Comparison of ENCODE assay signal across 12 cellular contexts in the genomic region with DNA sequence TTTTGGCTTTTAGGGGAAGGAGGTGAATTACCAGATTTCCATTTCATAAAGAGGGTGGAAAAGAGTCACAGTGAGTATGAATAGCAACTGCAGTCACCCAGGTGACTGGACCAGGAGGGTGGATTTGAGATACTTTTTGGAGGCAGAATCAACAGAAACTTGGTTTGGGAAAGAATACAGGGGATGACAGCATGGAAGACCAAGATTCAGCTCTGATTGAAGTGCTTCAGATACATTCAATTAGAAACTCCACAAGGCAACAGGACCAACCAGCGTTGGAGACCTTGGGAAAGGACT.
A peak's percentile ranks its signal among the peaks of the same experiment; 100 is the strongest.
DNase-seq lines count a peak whose midpoint lies in the region; ATAC-seq and TF ChIP-seq lines count a peak whose summit lies in the region.
"Had no signal": no experiment of that assay in that cellular context is flagged by ENCODE, and none has a peak within 500 bp of the region (broad histone marks: within the 10 kb centered on the region; RNA-seq: fewer than 3 reads in every experiment).

No MANE protein-coding gene starts in this region.

- H3K4me1 ChIP-seq in CD4-positive, CD25-positive, alpha-beta regulatory T cell (ENCODE audit: control insufficient read depth, insufficient read depth, low read length, poor library complexity, severe bottlenecking), result peaks cover 72% of the 10 kb centered on the region
- H3K4me1 ChIP-seq in right cardiac atrium (ENCODE audit: control insufficient read depth, insufficient read depth, low read length) (peaks cover 7% of the 10 kb centered on the region), left lung (no peaks in the 10 kb centered on the region)

- H3K4me3 ChIP-seq in CD4-positive, CD25-positive, alpha-beta regulatory T cell (ENCODE audit: low read depth, low read length), result peak overlapping the region; percentile 23
- H3K4me3 ChIP-seq in right cardiac atrium (ENCODE audit: low read length) (no peak overlapping the region), left lung (no peak overlapping the region)
- H3K4me3 ChIP-seq: skin epidermis had no signal

- no peaks in the 10 kb centered on the region for H3K27me3 ChIP-seq in CD4-positive, CD25-positive, alpha-beta regulatory T cell (ENCODE audit: control insufficient read depth, insufficient read depth, low read length)
- H3K27me3 ChIP-seq in right cardiac atrium (ENCODE audit: control insufficient read depth, insufficient read depth) (no peaks in the 10 kb centered on the region), left lung (no peaks in the 10 kb centered on the region)

- no peak overlapping the region for H3K27ac ChIP-seq in CD4-positive, CD25-positive, alpha-beta regulatory T cell (ENCODE audit: insufficient read depth, low read length, poor library complexity, severe bottlenecking)
- H3K27ac ChIP-seq in right cardiac atrium (ENCODE audit: low read length), result no peak overlapping the region
- no peak overlapping the region for H3K27ac ChIP-seq in left lung

- no peaks in the 10 kb centered on the region for H3K36me3 ChIP-seq in CD4-positive, CD25-positive, alpha-beta regulatory T cell (ENCODE audit: control insufficient read depth, insufficient read depth, low read length)
- no peaks in the 10 kb centered on the region for H3K36me3 ChIP-seq in left lung

- peaks cover 0 to 6% (median 0%) of the 10 kb centered on the region in 7 donors for H3K9me3 Mint-ChIP-seq in CD4-positive, CD25-positive, alpha-beta regulatory T cell
- H3K9me3 Mint-ChIP-seq in activated CD4-positive, alpha-beta memory T cell treated with anti-CD3 and anti-CD28 coated beads, Interleukin-2, amount 10 ng/mL, durations not matched to agents 7 days and 5 days, result no peaks in the 10 kb centered on the region

- peak overlapping the region; percentile 48 to 82 (median 54) for H3K4me3 Mint-ChIP-seq in CD4-positive, CD25-positive, alpha-beta regulatory T cell
- peak overlapping the region; percentile 10 for H3K4me3 Mint-ChIP-seq in activated CD4-positive, alpha-beta memory T cell treated with anti-CD3 and anti-CD28 coated beads, Interleukin-2, amount 10 ng/mL, durations not matched to agents 7 days and 5 days

- no peak for TF ChIP-seq CTCF in left lung (IDR thresholded peaks at IDR 0.05)

- POLR2A ChIA-PET in activated CD4-positive, alpha-beta memory T cell treated with anti-CD3 and anti-CD28 coated beads, Interleukin-2, amount 10 ng/mL, durations not matched to agents 7 days and 5 days (lab: Charles Lee), result no interaction called here

- 96% methylated on average over 1 of the region's 1 CpG for WGBS in right cardiac atrium

- H3K27ac Mint-ChIP-seq in CD4-positive, CD25-positive, alpha-beta regulatory T cell, result peak overlapping the region in 2 of 3 donors; percentile 69 to 74
- peak overlapping the region; percentile 64 for H3K27ac Mint-ChIP-seq in activated CD4-positive, alpha-beta memory T cell treated with anti-CD3 and anti-CD28 coated beads, Interleukin-2, amount 10 ng/mL, durations not matched to agents 7 days and 5 days

- no peak for DNase-seq in CD4-positive, CD25-positive, alpha-beta regulatory T cell
- no peak for DNase-seq in activated CD4-positive, alpha-beta memory T cell treated with anti-CD3 and anti-CD28 coated beads, Interleukin-2, amount 10 ng/mL, durations not matched to agents 7 days and 5 days
- no peak for DNase-seq in NCI-H2171 (lab: John Stamatoyannopoulos, UW)
- DNase-seq in right cardiac atrium, result no peak
- DNase-seq in stimulated activated CD4-positive, alpha-beta T cell treated with anti-CD3 and anti-CD28 coated beads, Interleukin-2, amount 100 ng/mL, for 48 hours, result no peak
- DNase-seq in left lung, result no peak
- DNase-seq: activated effector memory CD4-positive, alpha-beta T cell treated with Interleukin-2 at 50 U/mL for 16 hours; GF-D8; NCI-H2227 treated with DMSO at 0.1 percent for 48 hours had no signal

- H3K27me3 Mint-ChIP-seq in CD4-positive, CD25-positive, alpha-beta regulatory T cell, result peaks cover 4% of the 10 kb centered on the region
- no peaks in the 10 kb centered on the region for H3K27me3 Mint-ChIP-seq in activated CD4-positive, alpha-beta memory T cell treated with anti-CD3 and anti-CD28 coated beads, Interleukin-2, amount 10 ng/mL, durations not matched to agents 7 days and 5 days

- peaks cover 56 to 84% (median 75%) of the 10 kb centered on the region in 4 donors for H3K4me1 Mint-ChIP-seq in CD4-positive, CD25-positive, alpha-beta regulatory T cell
- peaks cover 73% of the 10 kb centered on the region for H3K4me1 Mint-ChIP-seq in activated CD4-positive, alpha-beta memory T cell treated with anti-CD3 and anti-CD28 coated beads, Interleukin-2, amount 10 ng/mL, durations not matched to agents 7 days and 5 days

- no peak for ATAC-seq in CD4-positive, CD25-positive, alpha-beta regulatory T cell (ENCODE audit: low read depth in 2 of 2)
- ATAC-seq in GM18909 (IDR thresholded peaks at IDR 0.05; ENCODE audit: poor library complexity, unreplicated experiment) (peak; percentile 5), HG02885 (IDR thresholded peaks at IDR 0.05; ENCODE audit: poor library complexity, unreplicated experiment) (peak; percentile 2), right cardiac atrium (no peak), left lung (no peak)

- CTCF ChIA-PET in activated CD4-positive, alpha-beta memory T cell treated with anti-CD3 and anti-CD28 coated beads, Interleukin-2, amount 10 ng/mL, durations not matched to agents 7 days and 5 days (lab: Charles Lee), result no interaction called here

- peaks cover 10% of the 10 kb centered on the region for H3K36me3 Mint-ChIP-seq in CD4-positive, CD25-positive, alpha-beta regulatory T cell
- peaks cover 9% of the 10 kb centered on the region for H3K36me3 Mint-ChIP-seq in activated CD4-positive, alpha-beta memory T cell treated with anti-CD3 and anti-CD28 coated beads, Interleukin-2, amount 10 ng/mL, durations not matched to agents 7 days and 5 days (ENCODE audit: low read depth)

- H3K9me3 ChIP-seq in CD4-positive, CD25-positive, alpha-beta regulatory T cell (ENCODE audit: control insufficient read depth in 2 of 2, low read length in 2 of 2), result no peaks in the 10 kb centered on the region
- H3K9me3 ChIP-seq in right cardiac atrium (ENCODE audit: control insufficient read depth, low read length) (no peaks in the 10 kb centered on the region), left lung (no peaks in the 10 kb centered on the region)

- intact Hi-C loops in right cardiac atrium (cut with DNase I), result no loop called here
- intact Hi-C loops in left lung (cut with DNase I), result no loop called here

Comparison
In these comparisons a context has a peak if more than half of its experiments do, and no peak if none do; other contexts are left out.
1. ATAC-seq: peak in GM18909 (single experiment) and HG02885 (single experiment); none in CD4-positive, CD25-positive, alpha-beta regulatory T cell (0 of 2), right cardiac atrium (0 of 2) and left lung (single experiment).